1 cellular context compared by ENCODE assay signal in the genomic region with DNA sequence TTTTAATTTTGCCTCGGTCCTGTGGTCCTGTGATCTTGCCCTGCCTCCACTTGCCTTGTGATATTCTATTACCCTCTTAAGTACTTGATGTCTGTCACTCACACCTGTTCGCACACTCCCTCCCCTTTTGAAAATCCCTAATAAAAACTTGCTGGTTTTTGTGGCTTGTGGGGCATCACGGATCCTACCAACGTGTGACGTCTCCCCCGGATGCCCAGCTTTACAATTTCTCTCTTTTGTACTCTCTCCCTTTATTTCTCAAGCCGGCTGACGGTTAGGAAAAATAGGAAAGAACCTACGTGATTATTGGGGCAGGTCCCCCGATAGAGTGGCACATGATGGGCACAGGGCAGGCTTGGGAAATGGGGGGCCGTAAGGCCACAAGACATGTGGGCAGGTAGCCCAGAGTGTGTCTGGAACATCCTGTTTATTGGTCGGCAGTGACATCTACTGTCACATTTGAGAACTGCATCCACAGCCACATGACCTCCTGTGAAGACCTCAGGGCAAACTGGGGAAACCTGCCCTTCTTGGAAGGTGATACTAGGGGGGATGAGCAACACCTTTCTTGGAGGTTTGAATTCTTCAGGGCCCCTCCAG.
TF ChIP-seq lines count a peak whose summit lies in the region.

No MANE protein-coding gene starts in this region.

TF ChIP-seq in H1, 55 proteins besides CTCF, POLR2A, EP300 and RAD21:
- TF ChIP-seq, protein P1, sequence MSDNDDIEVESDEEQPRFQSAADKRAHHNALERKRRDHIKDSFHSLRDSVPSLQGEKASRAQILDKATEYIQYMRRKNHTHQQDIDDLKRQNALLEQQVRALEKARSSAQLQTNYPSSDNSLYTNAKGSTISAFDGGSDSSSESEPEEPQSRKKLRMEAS (IDR thresholded peaks at IDR 0.05): peak; percentile 69
- peak; percentile 41 for TF ChIP-seq YY1 (IDR thresholded peaks at IDR 0.05; ENCODE audit: low read depth, low read length)
- TF ChIP-seq ATF3 (IDR thresholded peaks at IDR 0.05; ENCODE audit: insufficient read depth, low read depth, low read length): 0 out of 2 replicates have a peak, but pooled peaks have one; percentile 10
- TF ChIP-seq HDAC2 (IDR thresholded peaks at IDR 0.05; ENCODE audit: borderline replicate concordance in 1 of 2, low read depth in 2 of 2, low read length in 2 of 2): 0 out of 4 replicates have a peak, but pooled peaks of 1 of the 2 experiments have one; percentile 42
